ENCODE assay signal across 17 cellular contexts in genomic region chr21:33033094-33033951, GRCh38. TPM values are rescaled to one million over a fixed set of nuclear protein-coding genes. Genes with fewer than 3 reads are reported as not detected.
"Had no signal": no experiment of that assay in that cellular context is flagged by ENCODE, and none has a peak within 500 bp of the region (broad histone marks: within the 10 kb centered on the region; RNA-seq: fewer than 3 reads in every experiment).

No MANE protein-coding gene starts in this region.

- ATAC-seq: activated T-helper 17 cell treated with anti-CD3 and anti-CD28 coated beads, Interleukin-2, amount 50 U/mL, for 72 hours had no signal

- H3K4me3 ChIP-seq: colonic mucosa, left ventricle myocardium inferior, smooth muscle cell, tibial artery, uterus had no signal

- H3K9me3 ChIP-seq: colonic mucosa, left ventricle myocardium inferior, tibial artery, uterus had no signal

- H3K36me3 ChIP-seq: colonic mucosa, left ventricle myocardium inferior, tibial artery, uterus had no signal

- H3K27ac ChIP-seq: colonic mucosa, left ventricle myocardium inferior, tibial artery, uterus had no signal

- H3K4me1 ChIP-seq: colonic mucosa had no signal

- H3K9me3 Mint-ChIP-seq: activated naive CD4-positive, alpha-beta T cell treated with anti-CD3 and anti-CD28 coated beads for 36 hours; activated T-helper 17 cell treated with anti-CD3 and anti-CD28 coated beads, Interleukin-2, amount 50 U/mL, for 72 hours; neural crest cell had no signal

- DNase-seq: activated CD4-positive, alpha-beta T cell treated with anti-CD3 and anti-CD28 coated beads, Interleukin-2, amount 50 U/mL, for 1 hour; activated naive CD4-positive, alpha-beta T cell treated with anti-CD3 and anti-CD28 coated beads for 36 hours; activated T-cell treated with anti-CD3 and anti-CD28 coated beads for 4 hours; caudate nucleus; colonic mucosa; effector CD4-positive, alpha-beta T cell; hippocampal formation; left ventricle myocardium inferior; mesenchymal stem cell; tibial artery; uterus had no signal

- H3K27ac Mint-ChIP-seq: activated naive CD4-positive, alpha-beta T cell treated with anti-CD3 and anti-CD28 coated beads for 36 hours; activated T-helper 17 cell treated with anti-CD3 and anti-CD28 coated beads, Interleukin-2, amount 50 U/mL, for 72 hours had no signal

- H3K4me2 ChIP-seq: smooth muscle cell had no signal

- H3K4me3 Mint-ChIP-seq: activated naive CD4-positive, alpha-beta T cell treated with anti-CD3 and anti-CD28 coated beads for 36 hours; activated T-helper 17 cell treated with anti-CD3 and anti-CD28 coated beads, Interleukin-2, amount 50 U/mL, for 72 hours; neural crest cell had no signal

RNA-seq across cellular contexts. Expression of gene OLIG2, which starts 7.6 kb away (rescaled TPM):
- total RNA-seq: activated CD8-positive, alpha-beta memory T cell treated with anti-CD3 and anti-CD28 coated beads for 36 hours; activated naive CD4-positive, alpha-beta T cell treated with anti-CD3 and anti-CD28 coated beads for 36 hours; activated T-helper 17 cell treated with anti-CD3 and anti-CD28 coated beads, Interleukin-2, amount 50 U/mL, for 72 hours; colonic mucosa; epithelial cell of proximal tubule; left ventricle myocardium inferior; smooth muscle cell; T-helper 1 cell treated with Interleukin-12 subunit alpha and Interleukin-12 subunit beta and Interleukin-4 antibody, amounts not matched to agents 30 ng/mL and 1 ng/mL, for 36 hours; uterus had no signal
- polyA plus RNA-seq: smooth muscle cell had no signal

RNA-seq across cellular contexts. Expression of gene OLIG1, which starts 36.6 kb away (rescaled TPM):
- total RNA-seq: activated CD8-positive, alpha-beta memory T cell treated with anti-CD3 and anti-CD28 coated beads for 36 hours; activated naive CD4-positive, alpha-beta T cell treated with anti-CD3 and anti-CD28 coated beads for 36 hours; activated T-helper 17 cell treated with anti-CD3 and anti-CD28 coated beads, Interleukin-2, amount 50 U/mL, for 72 hours; colonic mucosa; epithelial cell of proximal tubule; smooth muscle cell; T-helper 1 cell treated with Interleukin-12 subunit alpha and Interleukin-12 subunit beta and Interleukin-4 antibody, amounts not matched to agents 30 ng/mL and 1 ng/mL, for 36 hours; uterus had no signal
- polyA plus RNA-seq: smooth muscle cell had no signal
